ENCODE assay signal across 8 cellular contexts in the genomic region with DNA sequence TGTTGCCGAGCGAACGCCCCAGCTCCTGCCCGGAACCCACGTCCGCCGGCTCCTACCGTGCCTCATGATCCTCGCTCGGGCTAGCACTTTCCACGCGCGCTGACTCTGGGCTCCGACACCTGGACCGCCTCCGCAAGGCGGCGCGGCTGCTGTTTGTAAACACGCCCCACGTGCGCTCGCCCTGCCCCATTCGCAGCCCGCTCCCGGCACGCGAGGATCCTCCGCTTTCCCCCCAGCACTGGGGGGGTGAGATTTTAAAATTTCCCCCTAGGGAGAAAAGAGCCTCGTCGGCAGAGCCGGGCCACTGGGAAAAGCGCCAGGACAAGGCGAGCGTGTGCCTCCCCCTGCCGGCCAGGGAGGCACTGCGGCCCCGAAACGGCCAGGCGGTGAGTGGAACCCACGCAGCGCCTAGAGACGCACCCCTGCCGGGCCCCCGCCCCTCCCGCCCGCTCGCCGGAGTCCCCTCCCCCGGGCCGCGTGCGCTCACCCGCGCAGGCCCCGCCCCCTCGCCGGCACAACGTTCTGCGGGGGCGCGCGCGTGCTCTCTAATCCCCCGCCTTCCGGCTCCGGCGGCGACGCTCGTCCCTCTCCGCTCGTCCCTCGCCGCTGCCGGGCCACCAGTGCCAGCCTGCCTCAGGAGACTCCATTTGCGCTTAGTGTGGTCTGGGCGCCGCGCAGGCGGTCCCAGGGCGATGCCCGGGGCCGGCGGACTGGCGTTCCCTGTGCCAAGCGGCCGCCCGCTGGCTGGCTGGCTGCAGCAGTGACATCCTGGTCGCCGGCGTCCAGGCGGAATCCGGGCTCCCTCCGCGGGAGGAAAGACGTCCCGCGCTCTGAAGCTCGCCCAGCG. TPM values are rescaled to one million over a fixed set of nuclear protein-coding genes. Genes with fewer than 3 reads are reported as not detected.
DNase-seq lines count a peak whose midpoint lies in the region; ATAC-seq and TF ChIP-seq lines count a peak whose summit lies in the region.

A gene (plus strand): TSS at position 548 of the 847 bp plus-strand sequence. CDS start 1,442 bp downstream, outside the sequence.

- peak; percentile 97 for DNase-seq in AG08396 (ENCODE audit: low spot score)
- peak; percentile 74 for DNase-seq in NCI-H2171 treated with DMSO at 0.1 percent for 48 hours (lab: John Stamatoyannopoulos, UW)
- DNase-seq in WTC11 (ENCODE audit: low spot score), result peak; percentile 82
- DNase-seq in caudate nucleus (lab: John Stamatoyannopoulos, UW), result peak in 60 of 61 donors; percentile 40 to 91 (median 79)
- DNase-seq in islet precursor cell, result peak; percentile 93
- DNase-seq in stimulated activated CD4-positive, alpha-beta T cell treated with anti-CD3 and anti-CD28 coated beads, Interleukin-12 subunit alpha, Interleukin-12 subunit beta, amount 100 ng/mL, for 48 hours (ENCODE audit: low read depth in 2 of 3, low spot score in 1 of 3), result peak; percentile 69 to 85 (median 71)

- peaks cover 6% of the 10 kb centered on the region for H3K9me3 Mint-ChIP-seq in WTC11

- peak within 1 kb of the TSS; percentile 87 for H3K4me3 Mint-ChIP-seq in WTC11

- H3K27ac ChIP-seq in caudate nucleus (ENCODE audit: low read depth, low read length), result peak within 1 kb of the TSS; percentile 78

- H3K4me1 Mint-ChIP-seq in WTC11, result peaks cover 22% of the 10 kb centered on the region

- peak; percentile 62 for TF ChIP-seq CTCF in WTC11 (IDR thresholded peaks at IDR 0.05)

- H3K27ac Mint-ChIP-seq in WTC11, result no peak within 1 kb of the TSS; the same call in 1 of the 2 replicates

- POLR2A ChIA-PET in WTC11 (lab: Charles Lee), result no interaction called here

- CTCF ChIA-PET in WTC11 (lab: Charles Lee), result interaction anchor here (0.7 kb wide), 2 partner anchors 31 to 59 kb away, joined by 3 read pairs; no protein-coding TSS in a partner anchor

- ATAC-seq in GM18873 (IDR thresholded peaks at IDR 0.05; ENCODE audit: low FRiP score, unreplicated experiment), result peak; percentile 83
- ATAC-seq in HG03135 (IDR thresholded peaks at IDR 0.05; ENCODE audit: unreplicated experiment), result peak; percentile 92
- peak; percentile 89 for ATAC-seq in WTC11

- peaks cover 7% of the 10 kb centered on the region for H3K36me3 Mint-ChIP-seq in WTC11

- H3K27me3 Mint-ChIP-seq in WTC11 (ENCODE audit: low read depth), result peaks cover 48% of the 10 kb centered on the region

TF ChIP-seq in WTC11, 78 proteins besides CTCF, POLR2A, EP300 and RAD21 (continues in another document):
- no peak for TF ChIP-seq EMX1 (CRISPR knock-in tag; IDR thresholded peaks at IDR 0.05)
- TF ChIP-seq SP1 (CRISPR knock-in tag; conservative IDR thresholded peaks at IDR 0.05), result peak; percentile 89
- TF ChIP-seq SOX15 (CRISPR knock-in tag; IDR thresholded peaks at IDR 0.05), result no peak
- TF ChIP-seq, protein P1, sequence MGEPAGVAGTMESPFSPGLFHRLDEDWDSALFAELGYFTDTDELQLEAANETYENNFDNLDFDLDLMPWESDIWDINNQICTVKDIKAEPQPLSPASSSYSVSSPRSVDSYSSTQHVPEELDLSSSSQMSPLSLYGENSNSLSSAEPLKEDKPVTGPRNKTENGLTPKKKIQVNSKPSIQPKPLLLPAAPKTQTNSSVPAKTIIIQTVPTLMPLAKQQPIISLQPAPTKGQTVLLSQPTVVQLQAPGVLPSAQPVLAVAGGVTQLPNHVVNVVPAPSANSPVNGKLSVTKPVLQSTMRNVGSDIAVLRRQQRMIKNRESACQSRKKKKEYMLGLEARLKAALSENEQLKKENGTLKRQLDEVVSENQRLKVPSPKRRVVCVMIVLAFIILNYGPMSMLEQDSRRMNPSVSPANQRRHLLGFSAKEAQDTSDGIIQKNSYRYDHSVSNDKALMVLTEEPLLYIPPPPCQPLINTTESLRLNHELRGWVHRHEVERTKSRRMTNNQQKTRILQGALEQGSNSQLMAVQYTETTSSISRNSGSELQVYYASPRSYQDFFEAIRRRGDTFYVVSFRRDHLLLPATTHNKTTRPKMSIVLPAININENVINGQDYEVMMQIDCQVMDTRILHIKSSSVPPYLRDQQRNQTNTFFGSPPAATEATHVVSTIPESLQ (CRISPR knock-in tag; IDR thresholded peaks at IDR 0.05), result no peak
- peak; percentile 90 for TF ChIP-seq TEAD1 (CRISPR knock-in tag; IDR thresholded peaks at IDR 0.05)
- no peak for TF ChIP-seq ZNF232 (CRISPR knock-in tag; IDR thresholded peaks at IDR 0.05)
- TF ChIP-seq, protein P2, sequence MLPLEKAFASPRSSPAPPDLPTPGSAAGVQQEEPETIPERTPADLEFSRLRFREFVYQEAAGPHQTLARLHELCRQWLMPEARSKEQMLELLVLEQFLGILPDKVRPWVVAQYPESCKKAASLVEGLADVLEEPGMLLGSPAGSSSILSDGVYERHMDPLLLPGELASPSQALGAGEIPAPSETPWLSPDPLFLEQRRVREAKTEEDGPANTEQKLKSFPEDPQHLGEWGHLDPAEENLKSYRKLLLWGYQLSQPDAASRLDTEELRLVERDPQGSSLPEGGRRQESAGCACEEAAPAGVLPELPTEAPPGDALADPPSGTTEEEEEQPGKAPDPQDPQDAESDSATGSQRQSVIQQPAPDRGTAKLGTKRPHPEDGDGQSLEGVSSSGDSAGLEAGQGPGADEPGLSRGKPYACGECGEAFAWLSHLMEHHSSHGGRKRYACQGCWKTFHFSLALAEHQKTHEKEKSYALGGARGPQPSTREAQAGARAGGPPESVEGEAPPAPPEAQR (CRISPR knock-in tag; IDR thresholded peaks at IDR 0.05), result no peak
- no peak for TF ChIP-seq TCF7 (CRISPR knock-in tag; IDR thresholded peaks at IDR 0.05; ENCODE audit: low read depth)
- TF ChIP-seq FOXP1 (CRISPR knock-in tag; IDR thresholded peaks at IDR 0.05; ENCODE audit: borderline replicate concordance), result peak; percentile 59
- TF ChIP-seq ETV6 (CRISPR knock-in tag; IDR thresholded peaks at IDR 0.05), result peak; percentile 78
- TF ChIP-seq NFATC4 (CRISPR knock-in tag; IDR thresholded peaks at IDR 0.05), result no peak
- TF ChIP-seq, protein P3, sequence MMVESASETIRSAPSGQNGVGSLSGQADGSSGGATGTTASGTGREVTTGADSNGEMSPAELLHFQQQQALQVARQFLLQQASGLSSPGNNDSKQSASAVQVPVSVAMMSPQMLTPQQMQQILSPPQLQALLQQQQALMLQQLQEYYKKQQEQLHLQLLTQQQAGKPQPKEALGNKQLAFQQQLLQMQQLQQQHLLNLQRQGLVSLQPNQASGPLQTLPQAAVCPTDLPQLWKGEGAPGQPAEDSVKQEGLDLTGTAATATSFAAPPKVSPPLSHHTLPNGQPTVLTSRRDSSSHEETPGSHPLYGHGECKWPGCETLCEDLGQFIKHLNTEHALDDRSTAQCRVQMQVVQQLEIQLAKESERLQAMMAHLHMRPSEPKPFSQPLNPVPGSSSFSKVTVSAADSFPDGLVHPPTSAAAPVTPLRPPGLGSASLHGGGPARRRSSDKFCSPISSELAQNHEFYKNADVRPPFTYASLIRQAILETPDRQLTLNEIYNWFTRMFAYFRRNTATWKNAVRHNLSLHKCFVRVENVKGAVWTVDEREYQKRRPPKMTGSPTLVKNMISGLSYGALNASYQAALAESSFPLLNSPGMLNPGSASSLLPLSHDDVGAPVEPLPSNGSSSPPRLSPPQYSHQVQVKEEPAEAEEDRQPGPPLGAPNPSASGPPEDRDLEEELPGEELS (CRISPR knock-in tag; IDR thresholded peaks at IDR 0.05), result peak; percentile 64; the same call in 1 of the 2 replicates
- peak; percentile 86 for TF ChIP-seq NFE2L1 (CRISPR knock-in tag; IDR thresholded peaks at IDR 0.05)
- no peak; the same call in 1 of the 2 replicates for TF ChIP-seq ELF4 (CRISPR knock-in tag; IDR thresholded peaks at IDR 0.05; ENCODE audit: low read depth)
- TF ChIP-seq, protein P4, sequence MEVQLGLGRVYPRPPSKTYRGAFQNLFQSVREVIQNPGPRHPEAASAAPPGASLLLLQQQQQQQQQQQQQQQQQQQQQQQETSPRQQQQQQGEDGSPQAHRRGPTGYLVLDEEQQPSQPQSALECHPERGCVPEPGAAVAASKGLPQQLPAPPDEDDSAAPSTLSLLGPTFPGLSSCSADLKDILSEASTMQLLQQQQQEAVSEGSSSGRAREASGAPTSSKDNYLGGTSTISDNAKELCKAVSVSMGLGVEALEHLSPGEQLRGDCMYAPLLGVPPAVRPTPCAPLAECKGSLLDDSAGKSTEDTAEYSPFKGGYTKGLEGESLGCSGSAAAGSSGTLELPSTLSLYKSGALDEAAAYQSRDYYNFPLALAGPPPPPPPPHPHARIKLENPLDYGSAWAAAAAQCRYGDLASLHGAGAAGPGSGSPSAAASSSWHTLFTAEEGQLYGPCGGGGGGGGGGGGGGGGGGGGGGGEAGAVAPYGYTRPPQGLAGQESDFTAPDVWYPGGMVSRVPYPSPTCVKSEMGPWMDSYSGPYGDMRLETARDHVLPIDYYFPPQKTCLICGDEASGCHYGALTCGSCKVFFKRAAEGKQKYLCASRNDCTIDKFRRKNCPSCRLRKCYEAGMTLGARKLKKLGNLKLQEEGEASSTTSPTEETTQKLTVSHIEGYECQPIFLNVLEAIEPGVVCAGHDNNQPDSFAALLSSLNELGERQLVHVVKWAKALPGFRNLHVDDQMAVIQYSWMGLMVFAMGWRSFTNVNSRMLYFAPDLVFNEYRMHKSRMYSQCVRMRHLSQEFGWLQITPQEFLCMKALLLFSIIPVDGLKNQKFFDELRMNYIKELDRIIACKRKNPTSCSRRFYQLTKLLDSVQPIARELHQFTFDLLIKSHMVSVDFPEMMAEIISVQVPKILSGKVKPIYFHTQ (CRISPR knock-in tag; IDR thresholded peaks at IDR 0.05), result no peak
- peak; percentile 20; the same call in 1 of the 2 replicates for TF ChIP-seq ZBTB21 (CRISPR knock-in tag; IDR thresholded peaks at IDR 0.05; ENCODE audit: borderline replicate concordance)
- TF ChIP-seq ZNF416 (CRISPR knock-in tag; IDR thresholded peaks at IDR 0.05), result no peak
- TF ChIP-seq, protein P5, sequence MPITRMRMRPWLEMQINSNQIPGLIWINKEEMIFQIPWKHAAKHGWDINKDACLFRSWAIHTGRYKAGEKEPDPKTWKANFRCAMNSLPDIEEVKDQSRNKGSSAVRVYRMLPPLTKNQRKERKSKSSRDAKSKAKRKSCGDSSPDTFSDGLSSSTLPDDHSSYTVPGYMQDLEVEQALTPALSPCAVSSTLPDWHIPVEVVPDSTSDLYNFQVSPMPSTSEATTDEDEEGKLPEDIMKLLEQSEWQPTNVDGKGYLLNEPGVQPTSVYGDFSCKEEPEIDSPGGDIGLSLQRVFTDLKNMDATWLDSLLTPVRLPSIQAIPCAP (CRISPR knock-in tag; IDR thresholded peaks at IDR 0.05), result peak; percentile 33; the same call in 1 of the 2 replicates

RNA-seq across cellular contexts. Expression of the gene that starts here (rescaled TPM):
- 5.0 to 6.0 TPM (median 5.3 TPM) in 3 replicates for total RNA-seq in WTC11 (2021)

Comparison
In these comparisons a context has a peak if more than half of its experiments do, and no peak if none do; other contexts are left out.
1. Peak in every context shown above with its lines: DNase-seq, ATAC-seq and H3K27ac ChIP-seq.